Comparison of ENCODE assay signal across 27 cellular contexts in genomic region chr1:3101127-3101939, GRCh38. TPM values are rescaled to one million over a fixed set of nuclear protein-coding genes. Genes with fewer than 3 reads are reported as not detected.
DNase-seq lines count a peak whose midpoint lies in the region; ATAC-seq and TF ChIP-seq lines count a peak whose summit lies in the region.
"Had no signal": no experiment of that assay in that cellular context is flagged by ENCODE, and none has a peak within 500 bp of the region (broad histone marks: within the 10 kb centered on the region; RNA-seq: fewer than 3 reads in every experiment).

No MANE protein-coding gene starts in this region.

- DNase-seq in left ventricle myocardium inferior (no peak), Right ventricle myocardium superior (no peak), NCI-H2029 treated with DMSO at 0.1 percent for 48 hours (lab: John Stamatoyannopoulos, UW) (peak; percentile 34), thoracic aorta (ENCODE audit: low spot score) (no peak), amniotic stem cell (lab: John Stamatoyannopoulos, UW) (no peak), SIG-M5 (lab: John Stamatoyannopoulos, UW) (no peak)
- DNase-seq in activated CD4-positive, alpha-beta T cell treated with anti-CD3 and anti-CD28 coated beads, Interleukin-2, amount 50 U/mL, for 48 hours: no peak
- DNase-seq: activated CD4-positive, alpha-beta T cell treated with anti-CD3 and anti-CD28 coated beads for 48 hours; activated naive CD4-positive, alpha-beta T cell treated with anti-CD3 and anti-CD28 coated beads for 36 hours; activated T-cell treated with anti-CD3 and anti-CD28 coated beads, Interleukin-2, amount 50 U/mL, for 72 hours; dorsolateral prefrontal cortex; H9; left colon; MV-4-11; naive thymus-derived CD4-positive, alpha-beta T cell; NCI-H187 treated with DMSO at 0.1 percent for 48 hours; NCI-H510A; stimulated activated CD4-positive, alpha-beta T cell treated with anti-CD3 and anti-CD28 coated beads, Interleukin-12 subunit alpha, Interleukin-12 subunit beta, amount 100 ng/mL, for 4 hours; stimulated activated CD4-positive, alpha-beta T cell treated with anti-CD3 and anti-CD28 coated beads, Interleukin-4, amount 100 ng/mL, for 4 hours; stimulated activated naive CD4-positive, alpha-beta T cell; transverse colon had no signal

- H3K9me3 ChIP-seq in left ventricle myocardium inferior (replicated peaks) (no peaks in the 10 kb centered on the region), ectodermal cell (ENCODE audit: control insufficient read depth, low read length) (no peaks in the 10 kb centered on the region), thoracic aorta (no peaks in the 10 kb centered on the region)
- H3K9me3 ChIP-seq: transverse colon had no signal

- no peaks in the 10 kb centered on the region for H3K36me3 ChIP-seq in left ventricle myocardium inferior
- H3K36me3 ChIP-seq in ectodermal cell (ENCODE audit: control insufficient read depth, insufficient read depth, low read length): no peaks in the 10 kb centered on the region
- no peaks in the 10 kb centered on the region for H3K36me3 ChIP-seq in thoracic aorta
- H3K36me3 ChIP-seq: transverse colon had no signal

- peaks cover 76% of the 10 kb centered on the region for H3K4me1 ChIP-seq in left ventricle myocardium inferior
- peaks cover 61% of the 10 kb centered on the region for H3K4me1 ChIP-seq in ectodermal cell (ENCODE audit: control insufficient read depth, insufficient read depth, low read length)
- H3K4me1 ChIP-seq in thoracic aorta (ENCODE audit: control insufficient read depth in 1 of 2, low read depth in 2 of 2): peaks cover 34 to 79% of the 10 kb centered on the region in 2 donors
- H3K4me1 ChIP-seq: transverse colon had no signal

- H3K27me3 ChIP-seq in left ventricle myocardium inferior (ENCODE audit: low read depth): peaks cover 21% of the 10 kb centered on the region
- H3K27me3 ChIP-seq in ectodermal cell (ENCODE audit: control insufficient read depth, insufficient read depth, low read length, poor library complexity, severe bottlenecking): no peaks in the 10 kb centered on the region
- no peaks in the 10 kb centered on the region for H3K27me3 ChIP-seq in thoracic aorta (replicated peaks; ENCODE audit: insufficient read depth)
- H3K27me3 ChIP-seq: transverse colon had no signal

- ATAC-seq in Right ventricle myocardium superior (ENCODE audit: poor library complexity): no peak
- ATAC-seq in thoracic aorta (ENCODE audit: insufficient number of reproducible peaks, low FRiP score, low read depth): no peak
- ATAC-seq: activated T-cell treated with anti-CD3 and anti-CD28 coated beads, Interleukin-2, amount 50 U/mL, for 72 hours; left colon; naive thymus-derived CD4-positive, alpha-beta T cell; SK-N-SH treated with all-trans-retinoic acid at 6 μM for 48 hours had no signal

- H3K4me3 ChIP-seq in left ventricle myocardium inferior (no peak overlapping the region), ectodermal cell (ENCODE audit: insufficient read depth, low read depth, low read length) (no peak overlapping the region), thoracic aorta (peak overlapping the region; percentile 37)
- H3K4me3 ChIP-seq: dorsolateral prefrontal cortex, transverse colon had no signal

- H3K27ac ChIP-seq in left ventricle myocardium inferior (replicated peaks) (peak overlapping the region; percentile 51), ectodermal cell (ENCODE audit: insufficient read depth, low read depth, low read length, poor library complexity, severe bottlenecking) (peak overlapping the region; percentile 69), thoracic aorta (peak overlapping the region in 1 of 2 donors; percentile 72)
- H3K27ac ChIP-seq: epithelial cell of prostate, KMS-11, RWPE1, transverse colon had no signal

- no peak for TF ChIP-seq CTCF in left ventricle myocardium inferior (IDR thresholded peaks at IDR 0.05; ENCODE audit: borderline replicate concordance)
- no peak for TF ChIP-seq CTCF in thoracic aorta (IDR thresholded peaks at IDR 0.05)

- WGBS in ectodermal cell, 2 experiments: 42% methylated on average over 28 of the region's 28 CpGs

- intact Hi-C loops in left ventricle myocardium inferior (cut with micrococcal nuclease) (no loop called here), Right ventricle myocardium superior (cut with DNase I) (no loop called here)

RNA-seq across cellular contexts. Expression of gene PRDM16, which starts 32.3 kb away (rescaled TPM):
- 16.6 TPM for total RNA-seq in left ventricle myocardium inferior
- total RNA-seq in Right ventricle myocardium superior: 14.2 TPM
- polyA plus RNA-seq in ectodermal cell (2013, experiment 1 of 4): 2.2 TPM
- polyA plus RNA-seq in ectodermal cell (2013, experiment 2 of 4): 2.8 TPM
- polyA plus RNA-seq in ectodermal cell (2013, experiment 3 of 4): 1.8 TPM
- 3.0 TPM for polyA plus RNA-seq in ectodermal cell (2013, experiment 4 of 4)
- 10 to 100 TPM; 68.9 to 85.4 TPM for total RNA-seq in thoracic aorta
- total RNA-seq: T-helper 2 cell treated with Interferon-gamma antibody and Interleukin-4, amounts not matched to agents 100 ng/mL and 5 ng/mL, for 36 hours had no signal
- polyA plus RNA-seq: naive thymus-derived CD4-positive, alpha-beta T cell had no signal
